23 cellular contexts compared by ENCODE assay signal in the genomic region with DNA sequence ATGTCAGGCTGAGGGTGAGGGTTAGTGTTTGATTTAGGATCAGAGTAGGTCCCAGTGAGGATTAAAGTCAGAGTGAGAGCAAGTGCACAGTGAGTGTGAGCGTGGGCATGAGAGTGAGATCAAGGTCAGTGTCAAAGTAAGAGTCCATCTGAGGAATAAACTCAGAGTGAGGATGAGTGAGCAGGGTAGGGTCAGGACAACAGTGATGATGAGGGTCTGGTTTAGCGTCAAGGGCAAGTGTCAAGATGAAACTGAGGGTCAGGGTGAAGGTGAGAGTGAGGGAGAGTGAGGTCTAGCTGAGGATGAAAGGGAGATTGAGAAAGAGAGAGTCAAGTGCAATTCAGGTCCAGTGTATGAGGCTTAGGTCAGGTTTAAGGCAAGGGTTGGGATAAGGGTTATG. TPM values are rescaled to one million over a fixed set of nuclear protein-coding genes. Genes with fewer than 3 reads are reported as not detected.
DNase-seq lines count a peak whose midpoint lies in the region; ATAC-seq, FAIRE-seq and TF ChIP-seq lines count a peak whose summit lies in the region.
"Had no signal": no experiment of that assay in that cellular context is flagged by ENCODE, and none has a peak within 500 bp of the region (broad histone marks: within the 10 kb centered on the region; RNA-seq: fewer than 3 reads in every experiment).

No MANE protein-coding gene starts in this region.

- peaks cover 5% of the 10 kb centered on the region for H3K4me1 Mint-ChIP-seq in activated CD4-positive, alpha-beta T cell treated with anti-CD3 and anti-CD28 coated beads, Interleukin-2, amount 10 ng/mL, durations not matched to agents 24 days and 14 days

- H3K4me2 ChIP-seq in HepG2 (ENCODE audit: low read depth, low read length), result no peak overlapping the region
- H3K4me2 ChIP-seq in H1 (ENCODE audit: insufficient read depth in 1 of 2, low read depth in 2 of 2, low read length in 2 of 2), result no peak overlapping the region
- H3K4me2 ChIP-seq: BLaER1 had no signal

- no peak for FAIRE-seq in HepG2 (lab: Jason Lieb, UNC)
- no peak for FAIRE-seq in H1 (lab: Jason Lieb, UNC)
- FAIRE-seq: GM12892, GM18507, H54 had no signal

- peak overlapping the region; percentile 41; the same call in 1 of the 2 replicates for H2AK5ac ChIP-seq in H1 (ENCODE audit: low read depth, low read length)

- POLR2A ChIA-PET in HepG2 (lab: Yijun Ruan, JAX) (no interaction called here), H1 (lab: Charles Lee; ENCODE audit: partially characterized antibody) (interaction anchor here (1.2 to 2.0 kb wide), 2 partner anchors 49 to 137 kb away, joined by 4 to 8 read pairs; no protein-coding TSS in a partner anchor)

- no peaks in the 10 kb centered on the region for H3K9me3 Mint-ChIP-seq in activated CD4-positive, alpha-beta T cell treated with anti-CD3 and anti-CD28 coated beads, Interleukin-2, amount 10 ng/mL, durations not matched to agents 24 days and 14 days
- H3K9me3 Mint-ChIP-seq: CD4-positive, alpha-beta memory T cell had no signal

- no peak overlapping the region for H3K4me3 Mint-ChIP-seq in activated CD4-positive, alpha-beta T cell treated with anti-CD3 and anti-CD28 coated beads, Interleukin-2, amount 10 ng/mL, durations not matched to agents 24 days and 14 days
- H3K4me3 Mint-ChIP-seq: CD14-positive monocyte; CD4-positive, alpha-beta memory T cell had no signal

- H2BK15ac ChIP-seq in H1 (ENCODE audit: low read length), result no peak overlapping the region

- peaks cover 1 to 33% of the 10 kb centered on the region in 2 experiments; a peak in 3 of 5 replicates for H3K27me3 ChIP-seq in HepG2 (ENCODE audit: control insufficient read depth in 1 of 2, insufficient read depth in 2 of 2, low read length in 2 of 2)
- no peaks in the 10 kb centered on the region for H3K27me3 ChIP-seq in right lobe of liver
- H3K27me3 ChIP-seq in H1 (replicated peaks in 1 of 4; ENCODE audit: control insufficient read depth in 3 of 4, extremely low read depth in 1 of 4, insufficient read depth in 3 of 4, low read length in 3 of 4), result peaks cover 21 to 74% (median 52%) of the 10 kb centered on the region in 4 experiments
- H3K27me3 ChIP-seq in foreskin keratinocyte, result no peaks in the 10 kb centered on the region
- H3K27me3 ChIP-seq: BLaER1 had no signal

- TF ChIP-seq RAD21 in HepG2 (CRISPR knock-in tag; IDR thresholded peaks at IDR 0.05) (no peak), H1 (IDR thresholded peaks at IDR 0.05 in 1 of 2, conservative IDR thresholded peaks at IDR 0.05 in 1 of 2; ENCODE audit: low read depth in 2 of 2, low read length in 2 of 2) (no peak)

- H3K27me3 Mint-ChIP-seq in activated CD4-positive, alpha-beta T cell treated with anti-CD3 and anti-CD28 coated beads, Interleukin-2, amount 10 ng/mL, durations not matched to agents 24 days and 14 days, result peaks cover 20% of the 10 kb centered on the region

- DNase-seq in HepG2 (ENCODE audit: low spot score) (no peak), right lobe of liver (no peak), H1 (ENCODE audit: low read depth in 1 of 2, low spot score in 2 of 2) (no peak), kidney tubule cell (ENCODE audit: low spot score) (no peak), foreskin keratinocyte (no peak)
- no peak for DNase-seq in activated CD4-positive, alpha-beta T cell treated with anti-CD3 and anti-CD28 coated beads, Interleukin-2, amount 10 ng/mL, durations not matched to agents 24 days and 14 days
- DNase-seq: CD4-positive, alpha-beta memory T cell; DMS153; DMS79; GDM1; GM23248; KBM-7 had no signal

- H3K27ac ChIP-seq in HepG2 (ENCODE audit: extremely low read length, insufficient read depth, low read length) (no peak overlapping the region), right lobe of liver (no peak overlapping the region), H1 (ENCODE audit: low read depth, low read length) (no peak overlapping the region), foreskin keratinocyte (no peak overlapping the region)
- H3K27ac ChIP-seq: 22Rv1, BLaER1, GM23248 had no signal

- no peak overlapping the region for H3K4ac ChIP-seq in H1 (replicated peaks; ENCODE audit: insufficient read length, low read depth, low read length)

- H2BK12ac ChIP-seq in H1 (ENCODE audit: low read depth, low read length), result no peak overlapping the region

- H3K27ac Mint-ChIP-seq in activated CD4-positive, alpha-beta T cell treated with anti-CD3 and anti-CD28 coated beads, Interleukin-2, amount 10 ng/mL, durations not matched to agents 24 days and 14 days, result no peak overlapping the region
- H3K27ac Mint-ChIP-seq: CD14-positive monocyte; CD4-positive, alpha-beta memory T cell had no signal

- H2AFZ ChIP-seq in HepG2 (ENCODE audit: low read length) (no peak overlapping the region), H1 (ENCODE audit: low read length) (no peak overlapping the region)
- H2AFZ ChIP-seq: GM23248 had no signal

- H2BK5ac ChIP-seq in H1 (ENCODE audit: low read depth, low read length), result no peak overlapping the region

- no peak overlapping the region for H4K91ac ChIP-seq in H1 (replicated peaks; ENCODE audit: insufficient read length, low read length)

- no peak for ATAC-seq in HepG2
- no peak for ATAC-seq in right lobe of liver
- no peak for ATAC-seq in foreskin keratinocyte
- ATAC-seq: HCT116 had no signal

- H4K5ac ChIP-seq in H1 (ENCODE audit: insufficient read length, low read depth, low read length), result no peak overlapping the region

- peaks cover 6% of the 10 kb centered on the region for H3K23me2 ChIP-seq in H1 (ENCODE audit: low read depth, low read length)

- H4K20me1 ChIP-seq in HepG2 (ENCODE audit: insufficient read depth, low read length) (no peaks in the 10 kb centered on the region), H1 (replicated peaks in 1 of 2; ENCODE audit: control insufficient read depth in 1 of 2, insufficient read depth in 2 of 2, low read length in 2 of 2) (no peaks in the 10 kb centered on the region)
- H4K20me1 ChIP-seq: BLaER1 had no signal

- no peaks in the 10 kb centered on the region for H3K36me3 ChIP-seq in HepG2 (replicated peaks in 1 of 2; ENCODE audit: control insufficient read depth in 1 of 2, insufficient read depth in 2 of 2, low read length in 2 of 2)
- no peaks in the 10 kb centered on the region for H3K36me3 ChIP-seq in right lobe of liver
- no peaks in the 10 kb centered on the region for H3K36me3 ChIP-seq in H1 (ENCODE audit: control insufficient read depth in 2 of 4, insufficient read depth in 4 of 4, low read length in 3 of 4)
- H3K36me3 ChIP-seq: BLaER1 had no signal

- no peaks in the 10 kb centered on the region for H3K79me1 ChIP-seq in H1 (ENCODE audit: low read depth, low read length)

- TF ChIP-seq CTCF in HepG2 (CRISPR knock-in tag; IDR thresholded peaks at IDR 0.05), result no peak
- no peak for TF ChIP-seq CTCF in right lobe of liver (IDR thresholded peaks at IDR 0.05)
- no peak for TF ChIP-seq CTCF in H1 (IDR thresholded peaks at IDR 0.05; ENCODE audit: control extremely low read depth in 1 of 3, insufficient read depth in 1 of 3, low read depth in 1 of 3, low read length in 3 of 3)
- TF ChIP-seq CTCF in foreskin keratinocyte (conservative IDR thresholded peaks at IDR 0.05), result no peak

- no peak overlapping the region for H3K14ac ChIP-seq in H1 (ENCODE audit: insufficient read length)

- no peak overlapping the region for H3K18ac ChIP-seq in H1 (ENCODE audit: extremely low read depth, low read length)

- TF ChIP-seq EP300 in HepG2 (IDR thresholded peaks at IDR 0.05; ENCODE audit: low read depth in 2 of 2, low read length in 2 of 2), result no peak
- no peak for TF ChIP-seq EP300 in HepG2 (CRISPR knock-in tag; IDR thresholded peaks at IDR 0.05; ENCODE audit: borderline replicate concordance)
- no peak for TF ChIP-seq EP300 in H1 (IDR thresholded peaks at IDR 0.05; ENCODE audit: borderline replicate concordance in 1 of 2, low read depth in 2 of 2, low read length in 2 of 2)

- no peaks in the 10 kb centered on the region for H3K9me3 ChIP-seq in HepG2 (ENCODE audit: low read length)
- no peaks in the 10 kb centered on the region for H3K9me3 ChIP-seq in right lobe of liver
- H3K9me3 ChIP-seq in H1 (ENCODE audit: insufficient read depth in 2 of 2, low read depth in 1 of 2, low read length in 1 of 2), result no peaks in the 10 kb centered on the region
- H3K9me3 ChIP-seq: BLaER1 had no signal

- H3K4me1 ChIP-seq in HepG2 (ENCODE audit: insufficient read depth, low read length), result peaks cover 9% of the 10 kb centered on the region; the same call in 1 of the 2 replicates
- H3K4me1 ChIP-seq in right lobe of liver, result no peaks in the 10 kb centered on the region
- no peaks in the 10 kb centered on the region for H3K4me1 ChIP-seq in H1 (replicated peaks in 1 of 4; ENCODE audit: control insufficient read depth in 3 of 4, insufficient read depth in 4 of 4, low read length in 3 of 4)
- H3K4me1 ChIP-seq in foreskin keratinocyte, result no peaks in the 10 kb centered on the region

- in situ Hi-C loops in HepG2 (cut with HindIII; ENCODE audit: extremely low pct_ligation_motif_present, low pct_unique_long_range_greater_than_20kb), result no loop called here

- intact Hi-C loops in HepG2 (cut with micrococcal nuclease; ENCODE audit: unreplicated experiment) (no loop called here), right lobe of liver (cut with DNase I) (no loop called here)
- intact Hi-C loops in activated CD4-positive, alpha-beta T cell treated with anti-CD3 and anti-CD28 coated beads, Interleukin-2, amount 10 ng/mL, durations not matched to agents 24 days and 14 days (cut with micrococcal nuclease), result no loop called here

- no peak overlapping the region for H3K23ac ChIP-seq in H1 (ENCODE audit: insufficient read length)

- TF ChIP-seq POLR2A in HepG2 (IDR thresholded peaks at IDR 0.05; ENCODE audit: insufficient read depth in 1 of 2, low read depth in 2 of 2, low read length in 2 of 2) (no peak), right lobe of liver (IDR thresholded peaks at IDR 0.05) (no peak), H1 (IDR thresholded peaks at IDR 0.05; ENCODE audit: control extremely low read depth in 1 of 2, low read depth in 2 of 2, low read length in 2 of 2) (no peak)

- H3K36me3 Mint-ChIP-seq in activated CD4-positive, alpha-beta T cell treated with anti-CD3 and anti-CD28 coated beads, Interleukin-2, amount 10 ng/mL, durations not matched to agents 24 days and 14 days (ENCODE audit: low read depth), result no peaks in the 10 kb centered on the region
- H3K36me3 Mint-ChIP-seq: CD14-positive monocyte; CD4-positive, alpha-beta memory T cell had no signal

- H2BK20ac ChIP-seq in H1 (ENCODE audit: low read length), result no peak overlapping the region

- H3K79me2 ChIP-seq in HepG2 (ENCODE audit: insufficient read depth, low read length) (no peaks in the 10 kb centered on the region), H1 (ENCODE audit: control insufficient read depth in 1 of 2, insufficient read depth in 2 of 2, low read length in 2 of 2) (no peaks in the 10 kb centered on the region)

- under 1% methylated on average over 2 of the region's 2 CpGs for WGBS in HepG2 (ENCODE audit: low lambda C conversion rate)
- WGBS in right lobe of liver (ENCODE audit: insufficient coverage, low coverage, low lambda C conversion rate, missing lambda C conversion rate), result 65% methylated on average over 2 of the region's 2 CpGs
- WGBS in H1 (ENCODE audit: extremely low coverage in 1 of 2, insufficient coverage in 1 of 2, insufficient read length in 1 of 2, insufficient replicate concordance in 2 of 2, low coverage in 1 of 2, low lambda C conversion rate in 2 of 2, missing lambda C conversion rate in 1 of 2), 2 experiments, result 45% methylated on average over 2 of the region's 2 CpGs; no CpG with 5 or more reads in 1 of the 2 experiments

- no peak overlapping the region for H2BK120ac ChIP-seq in H1 (replicated peaks; ENCODE audit: low read depth, low read length)

- H3K9ac ChIP-seq in HepG2 (ENCODE audit: insufficient read depth, low read depth, low read length) (no peak overlapping the region), H1 (replicated peaks in 1 of 4; ENCODE audit: extremely low read depth in 1 of 4, low read depth in 3 of 4, low read length in 3 of 4) (no peak overlapping the region)
- H3K9ac ChIP-seq: BLaER1, GM23248 had no signal

- no peak overlapping the region for H4K8ac ChIP-seq in H1 (ENCODE audit: extremely low read depth, insufficient read depth, low read length)

- H3K4me3 ChIP-seq in HepG2 (replicated peaks in 1 of 3; ENCODE audit: insufficient read depth in 1 of 3, low read depth in 2 of 3, low read length in 3 of 3) (no peak overlapping the region), right lobe of liver (no peak overlapping the region), H1 (ENCODE audit: extremely low read depth in 1 of 4, insufficient read depth in 2 of 4, low read depth in 3 of 4, low read length in 4 of 4) (no peak overlapping the region)
- H3K4me3 ChIP-seq: BLaER1, GM23248 had no signal

- CTCF ChIA-PET in HepG2 (lab: Yijun Ruan, JAX; ENCODE audit: low intra/inter-chr PET ratio, low total read pairs) (no interaction called here), H1 (lab: Charles Lee; ENCODE audit: partially characterized antibody) (no interaction called here)

- H3K56ac ChIP-seq in H1 (replicated peaks; ENCODE audit: insufficient read length, low read depth, low read length), result no peak overlapping the region

- no TSS peak for BruUV-seq in HepG2 (replicated peaks; lab: Mats Ljungman, UMichigan)

RNA-seq across cellular contexts. Expression of gene ZNF343, which starts 7.7 kb away (rescaled TPM):
- total RNA-seq in HepG2 (2016; rRNA removed; fragmentation: Illumina TruSeq; extraction: Trizol) (22.1 and 28.8 TPM in 2 replicates), right lobe of liver (1 to 10 TPM; 3.9 to 7.3 (median 6.0) TPM), foreskin keratinocyte (10.4 and 10.7 TPM in 2 replicates)
- total RNA-seq in HepG2 (2016; cell fraction: cytosol; rRNA removed; fragmentation: Illumina TruSeq; extraction: Trizol; ENCODE audit: low read depth), result 4.5 and 6.2 TPM in 2 replicates
- total RNA-seq in HepG2 (2016; cell fraction: insoluble cytoplasmic fraction; rRNA removed; fragmentation: Illumina TruSeq; extraction: Trizol), result 22.4 and 26.5 TPM in 2 replicates
- 15.3 and 17.5 TPM in 2 replicates for total RNA-seq in HepG2 (2016; cell fraction: membrane; rRNA removed; fragmentation: Illumina TruSeq; extraction: Trizol)
- 21.9 and 23.7 TPM in 2 replicates for total RNA-seq in HepG2 (2016; cell fraction: nucleus; rRNA removed; fragmentation: Illumina TruSeq; extraction: Trizol)
- polyA plus RNA-seq in HepG2 (2011; rRNA removed) (16.4 and 17.0 TPM in 2 replicates), H1 (2011; rRNA removed) (1.1 and 1.8 TPM in 2 replicates), foreskin keratinocyte (4.1 and 5.7 TPM in 2 replicates)
- 8.7 and 11.5 TPM in 2 replicates for polyA plus RNA-seq in HepG2 (2011; cell fraction: cytosol; rRNA removed)
- polyA plus RNA-seq in HepG2 (2011; cell fraction: nucleus; rRNA removed), result 27.9 and 31.1 TPM in 2 replicates
- polyA plus RNA-seq in HepG2 (2012), result 13.6 and 14.9 TPM in 2 replicates
- 2.1 and 3.0 TPM in 2 replicates for polyA plus RNA-seq in HepG2 (2016; cell fraction: cytosol; fragmentation: Illumina TruSeq; extraction: Trizol; ENCODE audit: low read depth)
- 18.9 and 19.0 TPM in 2 replicates for polyA plus RNA-seq in HepG2 (2016; cell fraction: insoluble cytoplasmic fraction; fragmentation: Illumina TruSeq; extraction: Trizol; ENCODE audit: low read depth)
- 4.9 and 6.7 TPM in 2 replicates for polyA plus RNA-seq in HepG2 (2016; cell fraction: membrane; fragmentation: Illumina TruSeq; extraction: Trizol; ENCODE audit: low read depth)
- polyA plus RNA-seq in HepG2 (2016; cell fraction: nucleus; fragmentation: Illumina TruSeq; extraction: Trizol; ENCODE audit: insufficient read depth, low read depth), result 40.2 and 44.5 TPM in 2 replicates
- 8.3 and 15.8 TPM in 2 replicates for polyA minus RNA-seq in HepG2 (2011; rRNA and poly(A)+ RNA removed; ENCODE audit: low replicate concordance)
- 10.1 and 14.8 TPM in 2 replicates for polyA minus RNA-seq in HepG2 (2011; cell fraction: cytosol; rRNA and poly(A)+ RNA removed)
- 21.9 and 37.8 TPM in 2 replicates for polyA minus RNA-seq in HepG2 (2011; cell fraction: nucleus; rRNA and poly(A)+ RNA removed)
- 3.7 and 5.0 TPM in 2 replicates for total RNA-seq in H1 (2021; fragmentation: NEBNext Ultra II Directional; extraction: Animal tissue kit (Norgen Biotek cat#: 25700))
- 1.9 TPM for polyA plus RNA-seq in H1 (2011; cell fraction: cytosol; rRNA removed)
- polyA plus RNA-seq in H1 (2011; cell fraction: nucleus; rRNA removed), result 2.5 TPM
- polyA plus RNA-seq in H1 (2012, experiment 1 of 2), result 3.0 to 4.1 TPM (median 3.4 TPM) in 4 replicates
- polyA plus RNA-seq in H1 (2012, experiment 2 of 2), result 0.39 TPM
- polyA plus RNA-seq in H1 (2013, experiment 1 of 2), result 2.0 TPM
- 2.5 TPM for polyA plus RNA-seq in H1 (2013, experiment 2 of 2)
- polyA minus RNA-seq in H1 (2011; rRNA and poly(A)+ RNA removed), result 6.1 and 9.0 TPM in 2 replicates
- polyA minus RNA-seq in H1 (2011; cell fraction: cytosol; rRNA and poly(A)+ RNA removed), result 2.8 TPM
- 4.1 TPM for polyA minus RNA-seq in H1 (2011; cell fraction: nucleus; rRNA and poly(A)+ RNA removed)
- total RNA-seq in activated CD4-positive, alpha-beta T cell treated with anti-CD3 and anti-CD28 coated beads, Interleukin-2, amount 10 ng/mL, durations not matched to agents 24 days and 14 days, result 18.9 and 21.4 TPM in 2 replicates

RNA-seq across cellular contexts. Expression of gene TMC2, which starts 20.0 kb away (rescaled TPM):
- not detected in 2 replicates for total RNA-seq in HepG2 (2016; rRNA removed; fragmentation: Illumina TruSeq; extraction: Trizol)
- total RNA-seq in HepG2 (2016; cell fraction: cytosol; rRNA removed; fragmentation: Illumina TruSeq; extraction: Trizol; ENCODE audit: low read depth), result not detected in 2 replicates
- 0.04 TPM in 1 of 2 replicates, not detected in the other for total RNA-seq in HepG2 (2016; cell fraction: insoluble cytoplasmic fraction; rRNA removed; fragmentation: Illumina TruSeq; extraction: Trizol)
- total RNA-seq in HepG2 (2016; cell fraction: membrane; rRNA removed; fragmentation: Illumina TruSeq; extraction: Trizol), result not detected in 2 replicates
- total RNA-seq in HepG2 (2016; cell fraction: nucleus; rRNA removed; fragmentation: Illumina TruSeq; extraction: Trizol), result not detected in 2 replicates
- polyA plus RNA-seq in HepG2 (2011; rRNA removed), result 0.03 TPM in 1 of 2 replicates, not detected in the other
- not detected in 2 replicates for polyA plus RNA-seq in HepG2 (2011; cell fraction: cytosol; rRNA removed)
- not detected in 2 replicates for polyA plus RNA-seq in HepG2 (2011; cell fraction: nucleus; rRNA removed)
- polyA plus RNA-seq in HepG2 (2012), result 0.07 TPM in 1 of 2 replicates, not detected in the other
- not detected in 2 replicates for polyA plus RNA-seq in HepG2 (2016; cell fraction: cytosol; fragmentation: Illumina TruSeq; extraction: Trizol; ENCODE audit: low read depth)
- not detected in 2 replicates for polyA plus RNA-seq in HepG2 (2016; cell fraction: insoluble cytoplasmic fraction; fragmentation: Illumina TruSeq; extraction: Trizol; ENCODE audit: low read depth)
- polyA plus RNA-seq in HepG2 (2016; cell fraction: membrane; fragmentation: Illumina TruSeq; extraction: Trizol; ENCODE audit: low read depth), result not detected in 2 replicates
- not detected in 2 replicates for polyA plus RNA-seq in HepG2 (2016; cell fraction: nucleus; fragmentation: Illumina TruSeq; extraction: Trizol; ENCODE audit: insufficient read depth, low read depth)
- not detected in 2 replicates for polyA minus RNA-seq in HepG2 (2011; rRNA and poly(A)+ RNA removed; ENCODE audit: low replicate concordance)
- not detected in 2 replicates for polyA minus RNA-seq in HepG2 (2011; cell fraction: cytosol; rRNA and poly(A)+ RNA removed)
- not detected in 2 replicates for polyA minus RNA-seq in HepG2 (2011; cell fraction: nucleus; rRNA and poly(A)+ RNA removed)
- not detected for total RNA-seq in right lobe of liver
- total RNA-seq in H1 (2021; fragmentation: NEBNext Ultra II Directional; extraction: Animal tissue kit (Norgen Biotek cat#: 25700)), result not detected in 2 replicates
- 0.05 TPM in 1 of 2 replicates, not detected in the other for polyA plus RNA-seq in H1 (2011; rRNA removed)
- polyA plus RNA-seq in H1 (2011; cell fraction: cytosol; rRNA removed), result not detected
- polyA plus RNA-seq in H1 (2011; cell fraction: nucleus; rRNA removed), result 0.11 TPM
- polyA plus RNA-seq in H1 (2012, experiment 1 of 2), result 0.05 to 0.09 TPM in 2 of 4 replicates, not detected in the others
- polyA plus RNA-seq in H1 (2012, experiment 2 of 2), result not detected
- polyA plus RNA-seq in H1 (2013, experiment 1 of 2), result 0.02 TPM
- polyA plus RNA-seq in H1 (2013, experiment 2 of 2), result 0.02 TPM
- polyA minus RNA-seq in H1 (2011; rRNA and poly(A)+ RNA removed), result 0.17 TPM in 1 of 2 replicates, not detected in the other
- not detected for polyA minus RNA-seq in H1 (2011; cell fraction: cytosol; rRNA and poly(A)+ RNA removed)
- polyA minus RNA-seq in H1 (2011; cell fraction: nucleus; rRNA and poly(A)+ RNA removed), result not detected
- not detected in 2 replicates for total RNA-seq in activated CD4-positive, alpha-beta T cell treated with anti-CD3 and anti-CD28 coated beads, Interleukin-2, amount 10 ng/mL, durations not matched to agents 24 days and 14 days
- total RNA-seq in foreskin keratinocyte, result not detected in 2 replicates
- not detected in 2 replicates for polyA plus RNA-seq in foreskin keratinocyte
- total RNA-seq: A673; CD4-positive, alpha-beta memory T cell; Daoy; GM23248; HT-29 had no signal
- polyA plus RNA-seq: AG04450; CD14-positive monocyte; CD4-positive, alpha-beta memory T cell; GM23248 had no signal

RNA-seq across cellular contexts. Expression of gene SNRPB, which starts 45.8 kb away (rescaled TPM):
- total RNA-seq in HepG2 (2016; rRNA removed; fragmentation: Illumina TruSeq; extraction: Trizol), result 778 and 844 TPM in 2 replicates
- total RNA-seq in HepG2 (2016; cell fraction: cytosol; rRNA removed; fragmentation: Illumina TruSeq; extraction: Trizol; ENCODE audit: low read depth), result 240 and 247 TPM in 2 replicates
- total RNA-seq in HepG2 (2016; cell fraction: insoluble cytoplasmic fraction; rRNA removed; fragmentation: Illumina TruSeq; extraction: Trizol), result 807 and 874 TPM in 2 replicates
- 271 and 293 TPM in 2 replicates for total RNA-seq in HepG2 (2016; cell fraction: membrane; rRNA removed; fragmentation: Illumina TruSeq; extraction: Trizol)
- total RNA-seq in HepG2 (2016; cell fraction: nucleus; rRNA removed; fragmentation: Illumina TruSeq; extraction: Trizol), result 288 and 319 TPM in 2 replicates
- 473 and 489 TPM in 2 replicates for polyA plus RNA-seq in HepG2 (2011; rRNA removed)
- 454 and 565 TPM in 2 replicates for polyA plus RNA-seq in HepG2 (2011; cell fraction: cytosol; rRNA removed)
- polyA plus RNA-seq in HepG2 (2011; cell fraction: nucleus; rRNA removed), result 241 and 254 TPM in 2 replicates
- 287 and 337 TPM in 2 replicates for polyA plus RNA-seq in HepG2 (2012)
- polyA plus RNA-seq in HepG2 (2016; cell fraction: cytosol; fragmentation: Illumina TruSeq; extraction: Trizol; ENCODE audit: low read depth), result 214 and 218 TPM in 2 replicates
- 583 and 611 TPM in 2 replicates for polyA plus RNA-seq in HepG2 (2016; cell fraction: insoluble cytoplasmic fraction; fragmentation: Illumina TruSeq; extraction: Trizol; ENCODE audit: low read depth)
- polyA plus RNA-seq in HepG2 (2016; cell fraction: membrane; fragmentation: Illumina TruSeq; extraction: Trizol; ENCODE audit: low read depth), result 190 and 196 TPM in 2 replicates
- 401 and 413 TPM in 2 replicates for polyA plus RNA-seq in HepG2 (2016; cell fraction: nucleus; fragmentation: Illumina TruSeq; extraction: Trizol; ENCODE audit: insufficient read depth, low read depth)
- polyA minus RNA-seq in HepG2 (2011; rRNA and poly(A)+ RNA removed; ENCODE audit: low replicate concordance), result 137 and 221 TPM in 2 replicates
- polyA minus RNA-seq in HepG2 (2011; cell fraction: cytosol; rRNA and poly(A)+ RNA removed), result 125 and 146 TPM in 2 replicates
- polyA minus RNA-seq in HepG2 (2011; cell fraction: nucleus; rRNA and poly(A)+ RNA removed), result 61.2 and 82.5 TPM in 2 replicates
- total RNA-seq in right lobe of liver, result 100 to 1,000 TPM in 1 of 6 experiments, 10 to 100 TPM in 5; 25.4 to 105 (median 48.1) TPM
- total RNA-seq in H1 (2021; fragmentation: NEBNext Ultra II Directional; extraction: Animal tissue kit (Norgen Biotek cat#: 25700)), result 495 and 507 TPM in 2 replicates
- 589 and 706 TPM in 2 replicates for polyA plus RNA-seq in H1 (2011; rRNA removed)
- 598 TPM for polyA plus RNA-seq in H1 (2011; cell fraction: cytosol; rRNA removed)
- 478 TPM for polyA plus RNA-seq in H1 (2011; cell fraction: nucleus; rRNA removed)
- polyA plus RNA-seq in H1 (2012, experiment 1 of 2), result 338 to 478 TPM (median 412 TPM) in 4 replicates
- polyA plus RNA-seq in H1 (2012, experiment 2 of 2), result 587 TPM
- 510 TPM for polyA plus RNA-seq in H1 (2013, experiment 1 of 2)
- polyA plus RNA-seq in H1 (2013, experiment 2 of 2), result 480 TPM
- polyA minus RNA-seq in H1 (2011; rRNA and poly(A)+ RNA removed), result 119 and 124 TPM in 2 replicates
- polyA minus RNA-seq in H1 (2011; cell fraction: cytosol; rRNA and poly(A)+ RNA removed), result 124 TPM
- 94.3 TPM for polyA minus RNA-seq in H1 (2011; cell fraction: nucleus; rRNA and poly(A)+ RNA removed)
- total RNA-seq in activated CD4-positive, alpha-beta T cell treated with anti-CD3 and anti-CD28 coated beads, Interleukin-2, amount 10 ng/mL, durations not matched to agents 24 days and 14 days, result 567 and 568 TPM in 2 replicates
- 357 and 393 TPM in 2 replicates for total RNA-seq in foreskin keratinocyte
- polyA plus RNA-seq in foreskin keratinocyte, result 576 and 616 TPM in 2 replicates
